ENCODE assay signal across 1 cellular context in the genomic region with DNA sequence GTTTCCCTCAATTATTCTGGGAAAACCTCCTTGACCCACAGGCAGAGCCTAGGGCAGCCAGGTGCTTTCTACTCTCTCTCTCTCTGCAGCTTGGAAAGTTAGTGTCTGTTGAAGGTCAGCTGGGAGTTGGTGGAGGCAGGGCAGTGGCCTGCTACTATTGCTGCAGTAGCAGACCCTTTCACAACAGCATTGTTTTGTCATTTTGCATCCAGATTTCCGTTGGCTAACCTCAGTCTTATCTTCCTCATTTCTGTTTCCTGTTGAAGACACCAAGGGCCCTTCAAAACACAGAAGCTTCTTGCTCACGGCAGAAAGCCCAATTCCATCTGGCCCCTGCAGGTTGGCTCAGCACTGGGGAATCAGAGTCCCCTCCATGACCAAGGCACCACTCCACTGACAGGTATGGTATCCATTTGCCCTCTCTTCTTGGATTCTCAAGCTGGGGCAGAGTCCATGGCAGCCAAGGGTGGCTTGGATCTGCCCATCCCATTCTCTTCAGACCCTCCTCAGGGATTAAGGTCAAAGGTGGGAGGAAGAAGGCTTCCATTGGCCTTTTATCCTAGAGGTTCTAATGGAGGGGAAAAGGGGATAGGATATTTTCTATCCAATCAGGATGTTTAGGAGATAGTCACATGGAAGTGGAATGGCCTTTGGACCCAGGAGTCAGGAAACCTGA.
TF ChIP-seq lines count a peak whose summit lies in the region.

No MANE protein-coding gene starts in this region.

TF ChIP-seq in K562, 482 proteins besides CTCF, POLR2A, EP300 and RAD21 (continued from another document):
- TF ChIP-seq, protein P1, sequence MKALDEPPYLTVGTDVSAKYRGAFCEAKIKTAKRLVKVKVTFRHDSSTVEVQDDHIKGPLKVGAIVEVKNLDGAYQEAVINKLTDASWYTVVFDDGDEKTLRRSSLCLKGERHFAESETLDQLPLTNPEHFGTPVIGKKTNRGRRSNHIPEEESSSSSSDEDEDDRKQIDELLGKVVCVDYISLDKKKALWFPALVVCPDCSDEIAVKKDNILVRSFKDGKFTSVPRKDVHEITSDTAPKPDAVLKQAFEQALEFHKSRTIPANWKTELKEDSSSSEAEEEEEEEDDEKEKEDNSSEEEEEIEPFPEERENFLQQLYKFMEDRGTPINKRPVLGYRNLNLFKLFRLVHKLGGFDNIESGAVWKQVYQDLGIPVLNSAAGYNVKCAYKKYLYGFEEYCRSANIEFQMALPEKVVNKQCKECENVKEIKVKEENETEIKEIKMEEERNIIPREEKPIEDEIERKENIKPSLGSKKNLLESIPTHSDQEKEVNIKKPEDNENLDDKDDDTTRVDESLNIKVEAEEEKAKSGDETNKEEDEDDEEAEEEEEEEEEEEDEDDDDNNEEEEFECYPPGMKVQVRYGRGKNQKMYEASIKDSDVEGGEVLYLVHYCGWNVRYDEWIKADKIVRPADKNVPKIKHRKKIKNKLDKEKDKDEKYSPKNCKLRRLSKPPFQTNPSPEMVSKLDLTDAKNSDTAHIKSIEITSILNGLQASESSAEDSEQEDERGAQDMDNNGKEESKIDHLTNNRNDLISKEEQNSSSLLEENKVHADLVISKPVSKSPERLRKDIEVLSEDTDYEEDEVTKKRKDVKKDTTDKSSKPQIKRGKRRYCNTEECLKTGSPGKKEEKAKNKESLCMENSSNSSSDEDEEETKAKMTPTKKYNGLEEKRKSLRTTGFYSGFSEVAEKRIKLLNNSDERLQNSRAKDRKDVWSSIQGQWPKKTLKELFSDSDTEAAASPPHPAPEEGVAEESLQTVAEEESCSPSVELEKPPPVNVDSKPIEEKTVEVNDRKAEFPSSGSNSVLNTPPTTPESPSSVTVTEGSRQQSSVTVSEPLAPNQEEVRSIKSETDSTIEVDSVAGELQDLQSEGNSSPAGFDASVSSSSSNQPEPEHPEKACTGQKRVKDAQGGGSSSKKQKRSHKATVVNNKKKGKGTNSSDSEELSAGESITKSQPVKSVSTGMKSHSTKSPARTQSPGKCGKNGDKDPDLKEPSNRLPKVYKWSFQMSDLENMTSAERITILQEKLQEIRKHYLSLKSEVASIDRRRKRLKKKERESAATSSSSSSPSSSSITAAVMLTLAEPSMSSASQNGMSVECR (CRISPR knock-in tag; IDR thresholded peaks at IDR 0.05), result 0 out of 2 replicates have a peak, but pooled peaks have one; percentile 37
- TF ChIP-seq, protein P2, sequence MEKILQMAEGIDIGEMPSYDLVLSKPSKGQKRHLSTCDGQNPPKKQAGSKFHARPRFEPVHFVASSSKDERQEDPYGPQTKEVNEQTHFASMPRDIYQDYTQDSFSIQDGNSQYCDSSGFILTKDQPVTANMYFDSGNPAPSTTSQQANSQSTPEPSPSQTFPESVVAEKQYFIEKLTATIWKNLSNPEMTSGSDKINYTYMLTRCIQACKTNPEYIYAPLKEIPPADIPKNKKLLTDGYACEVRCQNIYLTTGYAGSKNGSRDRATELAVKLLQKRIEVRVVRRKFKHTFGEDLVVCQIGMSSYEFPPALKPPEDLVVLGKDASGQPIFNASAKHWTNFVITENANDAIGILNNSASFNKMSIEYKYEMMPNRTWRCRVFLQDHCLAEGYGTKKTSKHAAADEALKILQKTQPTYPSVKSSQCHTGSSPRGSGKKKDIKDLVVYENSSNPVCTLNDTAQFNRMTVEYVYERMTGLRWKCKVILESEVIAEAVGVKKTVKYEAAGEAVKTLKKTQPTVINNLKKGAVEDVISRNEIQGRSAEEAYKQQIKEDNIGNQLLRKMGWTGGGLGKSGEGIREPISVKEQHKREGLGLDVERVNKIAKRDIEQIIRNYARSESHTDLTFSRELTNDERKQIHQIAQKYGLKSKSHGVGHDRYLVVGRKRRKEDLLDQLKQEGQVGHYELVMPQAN (IDR thresholded peaks at IDR 0.05; ENCODE audit: borderline replicate concordance), result no peak
- no peak for TF ChIP-seq RBM22 (IDR thresholded peaks at IDR 0.05; ENCODE audit: low read depth, low read length, poor library complexity, severe bottlenecking)
- peak; percentile 93 for TF ChIP-seq BRD4 (IDR thresholded peaks at IDR 0.05)
- TF ChIP-seq EGR1 (conservative IDR thresholded peaks at IDR 0.05), result no peak
- no peak for TF ChIP-seq HNRNPK (IDR thresholded peaks at IDR 0.05; ENCODE audit: low read depth, low read length, poor library complexity, severe bottlenecking)
- no peak; a peak in 1 of 4 replicates for TF ChIP-seq TEAD1 (CRISPR knock-in tag; IDR thresholded peaks at IDR 0.05)
- TF ChIP-seq, protein P3, sequence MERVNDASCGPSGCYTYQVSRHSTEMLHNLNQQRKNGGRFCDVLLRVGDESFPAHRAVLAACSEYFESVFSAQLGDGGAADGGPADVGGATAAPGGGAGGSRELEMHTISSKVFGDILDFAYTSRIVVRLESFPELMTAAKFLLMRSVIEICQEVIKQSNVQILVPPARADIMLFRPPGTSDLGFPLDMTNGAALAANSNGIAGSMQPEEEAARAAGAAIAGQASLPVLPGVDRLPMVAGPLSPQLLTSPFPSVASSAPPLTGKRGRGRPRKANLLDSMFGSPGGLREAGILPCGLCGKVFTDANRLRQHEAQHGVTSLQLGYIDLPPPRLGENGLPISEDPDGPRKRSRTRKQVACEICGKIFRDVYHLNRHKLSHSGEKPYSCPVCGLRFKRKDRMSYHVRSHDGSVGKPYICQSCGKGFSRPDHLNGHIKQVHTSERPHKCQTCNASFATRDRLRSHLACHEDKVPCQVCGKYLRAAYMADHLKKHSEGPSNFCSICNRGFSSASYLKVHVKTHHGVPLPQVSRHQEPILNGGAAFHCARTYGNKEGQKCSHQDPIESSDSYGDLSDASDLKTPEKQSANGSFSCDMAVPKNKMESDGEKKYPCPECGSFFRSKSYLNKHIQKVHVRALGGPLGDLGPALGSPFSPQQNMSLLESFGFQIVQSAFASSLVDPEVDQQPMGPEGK (CRISPR knock-in tag; IDR thresholded peaks at IDR 0.05; ENCODE audit: borderline replicate concordance), result no peak
- no peak for TF ChIP-seq COPS2 (conservative IDR thresholded peaks at IDR 0.05)
- TF ChIP-seq XRCC5 (IDR thresholded peaks at IDR 0.05; ENCODE audit: low read depth, low read length), result no peak
- peak; percentile 89 for TF ChIP-seq PML (IDR thresholded peaks at IDR 0.05; ENCODE audit: low read length)
- no peak for TF ChIP-seq NELFE (IDR thresholded peaks at IDR 0.05; ENCODE audit: insufficient read depth, insufficient read length)
- TF ChIP-seq, protein P4, sequence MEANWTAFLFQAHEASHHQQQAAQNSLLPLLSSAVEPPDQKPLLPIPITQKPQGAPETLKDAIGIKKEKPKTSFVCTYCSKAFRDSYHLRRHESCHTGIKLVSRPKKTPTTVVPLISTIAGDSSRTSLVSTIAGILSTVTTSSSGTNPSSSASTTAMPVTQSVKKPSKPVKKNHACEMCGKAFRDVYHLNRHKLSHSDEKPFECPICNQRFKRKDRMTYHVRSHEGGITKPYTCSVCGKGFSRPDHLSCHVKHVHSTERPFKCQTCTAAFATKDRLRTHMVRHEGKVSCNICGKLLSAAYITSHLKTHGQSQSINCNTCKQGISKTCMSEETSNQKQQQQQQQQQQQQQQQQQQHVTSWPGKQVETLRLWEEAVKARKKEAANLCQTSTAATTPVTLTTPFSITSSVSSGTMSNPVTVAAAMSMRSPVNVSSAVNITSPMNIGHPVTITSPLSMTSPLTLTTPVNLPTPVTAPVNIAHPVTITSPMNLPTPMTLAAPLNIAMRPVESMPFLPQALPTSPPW (CRISPR knock-in tag; IDR thresholded peaks at IDR 0.05), result no peak; the same call in 1 of the 2 replicates
- no peak for TF ChIP-seq NUFIP1 (IDR thresholded peaks at IDR 0.05; ENCODE audit: partially characterized antibody)
- TF ChIP-seq POLR2G (IDR thresholded peaks at IDR 0.05; ENCODE audit: low read depth, low read length), result peak; percentile 45
- TF ChIP-seq KLF10 (CRISPR knock-in tag; IDR thresholded peaks at IDR 0.05), result no peak
- TF ChIP-seq ZNF253 (CRISPR knock-in tag; conservative IDR thresholded peaks at IDR 0.05), result no peak
- TF ChIP-seq, protein P5, sequence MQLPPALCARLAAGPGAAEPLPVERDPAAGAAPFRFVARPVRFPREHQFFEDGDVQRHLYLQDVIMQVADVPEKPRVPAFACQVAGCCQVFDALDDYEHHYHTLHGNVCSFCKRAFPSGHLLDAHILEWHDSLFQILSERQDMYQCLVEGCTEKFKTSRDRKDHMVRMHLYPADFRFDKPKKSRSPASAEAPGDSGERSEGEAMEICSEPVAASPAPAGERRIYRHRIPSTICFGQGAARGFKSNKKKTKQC (CRISPR knock-in tag; IDR thresholded peaks at IDR 0.05), result no peak
- TF ChIP-seq CBX3 (IDR thresholded peaks at IDR 0.05; ENCODE audit: borderline replicate concordance in 1 of 2, low read length in 2 of 2), result no peak; a peak in 1 of 3 replicates
- TF ChIP-seq SMAD3 (CRISPR knock-in tag; conservative IDR thresholded peaks at IDR 0.05), result no peak
- peak; percentile 63 for TF ChIP-seq HDAC3 (IDR thresholded peaks at IDR 0.05; ENCODE audit: borderline replicate concordance, partially characterized antibody)
- TF ChIP-seq RCOR1 (IDR thresholded peaks at IDR 0.05; ENCODE audit: borderline replicate concordance in 1 of 2, low read depth in 2 of 2, low read length in 2 of 2), result peak in 1 of 2 experiments; percentile 80; a peak in 2 of 4 replicates
- TF ChIP-seq, protein P6, sequence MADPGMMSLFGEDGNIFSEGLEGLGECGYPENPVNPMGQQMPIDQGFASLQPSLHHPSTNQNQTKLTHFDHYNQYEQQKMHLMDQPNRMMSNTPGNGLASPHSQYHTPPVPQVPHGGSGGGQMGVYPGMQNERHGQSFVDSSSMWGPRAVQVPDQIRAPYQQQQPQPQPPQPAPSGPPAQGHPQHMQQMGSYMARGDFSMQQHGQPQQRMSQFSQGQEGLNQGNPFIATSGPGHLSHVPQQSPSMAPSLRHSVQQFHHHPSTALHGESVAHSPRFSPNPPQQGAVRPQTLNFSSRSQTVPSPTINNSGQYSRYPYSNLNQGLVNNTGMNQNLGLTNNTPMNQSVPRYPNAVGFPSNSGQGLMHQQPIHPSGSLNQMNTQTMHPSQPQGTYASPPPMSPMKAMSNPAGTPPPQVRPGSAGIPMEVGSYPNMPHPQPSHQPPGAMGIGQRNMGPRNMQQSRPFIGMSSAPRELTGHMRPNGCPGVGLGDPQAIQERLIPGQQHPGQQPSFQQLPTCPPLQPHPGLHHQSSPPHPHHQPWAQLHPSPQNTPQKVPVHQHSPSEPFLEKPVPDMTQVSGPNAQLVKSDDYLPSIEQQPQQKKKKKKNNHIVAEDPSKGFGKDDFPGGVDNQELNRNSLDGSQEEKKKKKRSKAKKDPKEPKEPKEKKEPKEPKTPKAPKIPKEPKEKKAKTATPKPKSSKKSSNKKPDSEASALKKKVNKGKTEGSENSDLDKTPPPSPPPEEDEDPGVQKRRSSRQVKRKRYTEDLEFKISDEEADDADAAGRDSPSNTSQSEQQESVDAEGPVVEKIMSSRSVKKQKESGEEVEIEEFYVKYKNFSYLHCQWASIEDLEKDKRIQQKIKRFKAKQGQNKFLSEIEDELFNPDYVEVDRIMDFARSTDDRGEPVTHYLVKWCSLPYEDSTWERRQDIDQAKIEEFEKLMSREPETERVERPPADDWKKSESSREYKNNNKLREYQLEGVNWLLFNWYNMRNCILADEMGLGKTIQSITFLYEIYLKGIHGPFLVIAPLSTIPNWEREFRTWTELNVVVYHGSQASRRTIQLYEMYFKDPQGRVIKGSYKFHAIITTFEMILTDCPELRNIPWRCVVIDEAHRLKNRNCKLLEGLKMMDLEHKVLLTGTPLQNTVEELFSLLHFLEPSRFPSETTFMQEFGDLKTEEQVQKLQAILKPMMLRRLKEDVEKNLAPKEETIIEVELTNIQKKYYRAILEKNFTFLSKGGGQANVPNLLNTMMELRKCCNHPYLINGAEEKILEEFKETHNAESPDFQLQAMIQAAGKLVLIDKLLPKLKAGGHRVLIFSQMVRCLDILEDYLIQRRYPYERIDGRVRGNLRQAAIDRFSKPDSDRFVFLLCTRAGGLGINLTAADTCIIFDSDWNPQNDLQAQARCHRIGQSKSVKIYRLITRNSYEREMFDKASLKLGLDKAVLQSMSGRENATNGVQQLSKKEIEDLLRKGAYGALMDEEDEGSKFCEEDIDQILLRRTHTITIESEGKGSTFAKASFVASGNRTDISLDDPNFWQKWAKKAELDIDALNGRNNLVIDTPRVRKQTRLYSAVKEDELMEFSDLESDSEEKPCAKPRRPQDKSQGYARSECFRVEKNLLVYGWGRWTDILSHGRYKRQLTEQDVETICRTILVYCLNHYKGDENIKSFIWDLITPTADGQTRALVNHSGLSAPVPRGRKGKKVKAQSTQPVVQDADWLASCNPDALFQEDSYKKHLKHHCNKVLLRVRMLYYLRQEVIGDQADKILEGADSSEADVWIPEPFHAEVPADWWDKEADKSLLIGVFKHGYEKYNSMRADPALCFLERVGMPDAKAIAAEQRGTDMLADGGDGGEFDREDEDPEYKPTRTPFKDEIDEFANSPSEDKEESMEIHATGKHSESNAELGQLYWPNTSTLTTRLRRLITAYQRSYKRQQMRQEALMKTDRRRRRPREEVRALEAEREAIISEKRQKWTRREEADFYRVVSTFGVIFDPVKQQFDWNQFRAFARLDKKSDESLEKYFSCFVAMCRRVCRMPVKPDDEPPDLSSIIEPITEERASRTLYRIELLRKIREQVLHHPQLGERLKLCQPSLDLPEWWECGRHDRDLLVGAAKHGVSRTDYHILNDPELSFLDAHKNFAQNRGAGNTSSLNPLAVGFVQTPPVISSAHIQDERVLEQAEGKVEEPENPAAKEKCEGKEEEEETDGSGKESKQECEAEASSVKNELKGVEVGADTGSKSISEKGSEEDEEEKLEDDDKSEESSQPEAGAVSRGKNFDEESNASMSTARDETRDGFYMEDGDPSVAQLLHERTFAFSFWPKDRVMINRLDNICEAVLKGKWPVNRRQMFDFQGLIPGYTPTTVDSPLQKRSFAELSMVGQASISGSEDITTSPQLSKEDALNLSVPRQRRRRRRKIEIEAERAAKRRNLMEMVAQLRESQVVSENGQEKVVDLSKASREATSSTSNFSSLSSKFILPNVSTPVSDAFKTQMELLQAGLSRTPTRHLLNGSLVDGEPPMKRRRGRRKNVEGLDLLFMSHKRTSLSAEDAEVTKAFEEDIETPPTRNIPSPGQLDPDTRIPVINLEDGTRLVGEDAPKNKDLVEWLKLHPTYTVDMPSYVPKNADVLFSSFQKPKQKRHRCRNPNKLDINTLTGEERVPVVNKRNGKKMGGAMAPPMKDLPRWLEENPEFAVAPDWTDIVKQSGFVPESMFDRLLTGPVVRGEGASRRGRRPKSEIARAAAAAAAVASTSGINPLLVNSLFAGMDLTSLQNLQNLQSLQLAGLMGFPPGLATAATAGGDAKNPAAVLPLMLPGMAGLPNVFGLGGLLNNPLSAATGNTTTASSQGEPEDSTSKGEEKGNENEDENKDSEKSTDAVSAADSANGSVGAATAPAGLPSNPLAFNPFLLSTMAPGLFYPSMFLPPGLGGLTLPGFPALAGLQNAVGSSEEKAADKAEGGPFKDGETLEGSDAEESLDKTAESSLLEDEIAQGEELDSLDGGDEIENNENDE (IDR thresholded peaks at IDR 0.05; ENCODE audit: low read depth, low read length), result no peak
- no peak for TF ChIP-seq CREBBP (IDR thresholded peaks at IDR 0.05; ENCODE audit: low read depth, low read length)
- peak; percentile 77 for TF ChIP-seq KDM5B (IDR thresholded peaks at IDR 0.05; ENCODE audit: insufficient replicate concordance, low read depth, low read length)
- TF ChIP-seq SAFB2 (IDR thresholded peaks at IDR 0.05; ENCODE audit: borderline replicate concordance, low read depth, low read length, severe bottlenecking), result no peak
- no peak for TF ChIP-seq MEF2A (IDR thresholded peaks at IDR 0.05; ENCODE audit: control insufficient read depth, low read depth, low read length)
